Comparison of ENCODE assay signal across 8 cellular contexts in the genomic region with DNA sequence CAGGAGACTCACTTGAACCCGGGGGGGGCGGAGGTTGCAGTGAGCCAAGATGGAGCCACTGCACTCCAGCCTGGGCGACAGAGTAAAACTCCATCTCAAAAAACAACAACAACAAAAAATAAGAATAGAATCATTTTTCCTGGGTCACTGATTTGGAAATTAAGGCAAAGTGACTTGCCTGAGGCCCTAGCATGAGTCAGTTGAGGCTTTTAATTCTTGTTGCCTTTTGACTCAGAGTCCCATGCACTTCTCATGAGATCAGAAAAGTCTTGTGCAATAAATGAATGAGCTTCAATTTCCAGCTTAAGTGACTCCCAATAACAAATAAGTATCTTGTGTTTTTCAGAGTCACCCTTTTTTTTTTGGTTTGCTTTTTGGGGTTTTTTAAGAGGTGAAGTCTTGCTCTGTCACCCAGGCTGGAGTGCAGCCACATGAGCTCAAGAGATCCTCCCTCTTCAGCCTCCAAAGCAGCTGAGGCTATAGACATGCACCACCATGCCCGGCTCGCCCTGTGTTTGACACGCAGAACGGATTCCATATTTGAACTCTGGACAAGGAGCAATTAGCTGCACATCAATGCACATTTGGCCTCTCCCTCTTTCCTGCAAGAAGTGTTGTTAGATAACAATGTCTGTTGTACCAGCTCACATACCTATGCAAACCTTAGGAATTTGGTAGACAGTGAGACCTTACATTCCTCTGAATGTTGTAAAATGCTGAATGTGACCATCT. TPM values are rescaled to one million over a fixed set of nuclear protein-coding genes. Genes with fewer than 3 reads are reported as not detected.
DNase-seq lines count a peak whose midpoint lies in the region; ATAC-seq and TF ChIP-seq lines count a peak whose summit lies in the region.

No MANE protein-coding gene starts in this region.

- no peak for TF ChIP-seq CTCF in activated CD8-positive, alpha-beta T cell treated with anti-CD3 and anti-CD28 coated beads for 36 hours (IDR thresholded peaks at IDR 0.05)
- TF ChIP-seq CTCF in foreskin keratinocyte (conservative IDR thresholded peaks at IDR 0.05), result no peak
- no peak for TF ChIP-seq CTCF in lower leg skin (IDR thresholded peaks at IDR 0.05)

- H3K27me3 Mint-ChIP-seq in activated CD8-positive, alpha-beta T cell treated with anti-CD3 and anti-CD28 coated beads for 36 hours, result no peaks in the 10 kb centered on the region
- H3K27me3 Mint-ChIP-seq in activated CD8-positive, alpha-beta T cell treated with anti-CD3 and anti-CD28 coated beads, Interleukin-2, amount 10 ng/mL, durations not matched to agents 7 days and 5 days (ENCODE audit: low read depth), result no peaks in the 10 kb centered on the region

- no peaks in the 10 kb centered on the region for H3K9me3 Mint-ChIP-seq in activated CD8-positive, alpha-beta T cell treated with anti-CD3 and anti-CD28 coated beads for 36 hours
- no peaks in the 10 kb centered on the region for H3K9me3 Mint-ChIP-seq in activated CD8-positive, alpha-beta T cell treated with anti-CD3 and anti-CD28 coated beads, Interleukin-2, amount 10 ng/mL, durations not matched to agents 7 days and 5 days (ENCODE audit: insufficient read depth)

- no peak for DNase-seq in activated CD8-positive, alpha-beta T cell treated with anti-CD3 and anti-CD28 coated beads for 36 hours
- DNase-seq in activated CD8-positive, alpha-beta T cell treated with anti-CD3 and anti-CD28 coated beads, Interleukin-2, amount 10 ng/mL, durations not matched to agents 7 days and 5 days, result no peak
- peak; percentile 57 for DNase-seq in T1000 (lab: John Stamatoyannopoulos, UW)
- peak; percentile 93 to 96 for DNase-seq in foreskin keratinocyte
- peak; percentile 97 for DNase-seq in stromal cell of bone marrow (ENCODE audit: low read depth)
- no peak for DNase-seq in NCI-H510A (lab: John Stamatoyannopoulos, UW)
- DNase-seq in lower leg skin (ENCODE audit: low spot score in 2 of 2), result no peak
- DNase-seq in NCI-H524 (lab: John Stamatoyannopoulos, UW), result no peak

- no peaks in the 10 kb centered on the region for H3K27me3 ChIP-seq in foreskin keratinocyte

- intact Hi-C loops in activated CD8-positive, alpha-beta T cell treated with anti-CD3 and anti-CD28 coated beads for 36 hours (cut with micrococcal nuclease), result no loop called here
- intact Hi-C loops in lower leg skin (cut with DNase I; ENCODE audit: low total_unique reads), result no loop called here

- no peak overlapping the region for H3K4me3 Mint-ChIP-seq in activated CD8-positive, alpha-beta T cell treated with anti-CD3 and anti-CD28 coated beads for 36 hours
- no peak overlapping the region for H3K4me3 Mint-ChIP-seq in activated CD8-positive, alpha-beta T cell treated with anti-CD3 and anti-CD28 coated beads, Interleukin-2, amount 10 ng/mL, durations not matched to agents 7 days and 5 days

- no peak for TF ChIP-seq POLR2A in lower leg skin (IDR thresholded peaks at IDR 0.05)

- POLR2A ChIA-PET in activated CD8-positive, alpha-beta T cell treated with anti-CD3 and anti-CD28 coated beads for 36 hours (lab: Charles Lee), result interaction anchor here (1.3 to 2.4 kb wide), 3 partner anchors 16 to 110 kb away, joined by 3 to 9 read pairs (median 3); no protein-coding TSS in a partner anchor
- POLR2A ChIA-PET in activated CD8-positive, alpha-beta T cell treated with anti-CD3 and anti-CD28 coated beads, Interleukin-2, amount 10 ng/mL, durations not matched to agents 7 days and 5 days (lab: Charles Lee), result interaction anchor here (1.5 kb wide), 1 partner anchor 17 kb away, joined by 3 read pairs; no protein-coding TSS in a partner anchor

- H3K27ac ChIP-seq in foreskin keratinocyte, result peak overlapping the region; percentile 83

- H3K4me1 ChIP-seq in foreskin keratinocyte, result peaks cover 31% of the 10 kb centered on the region

- H3K36me3 Mint-ChIP-seq in activated CD8-positive, alpha-beta T cell treated with anti-CD3 and anti-CD28 coated beads for 36 hours (ENCODE audit: low read depth), result no peaks in the 10 kb centered on the region
- H3K36me3 Mint-ChIP-seq in activated CD8-positive, alpha-beta T cell treated with anti-CD3 and anti-CD28 coated beads, Interleukin-2, amount 10 ng/mL, durations not matched to agents 7 days and 5 days (ENCODE audit: low read depth), result no peaks in the 10 kb centered on the region

- CTCF ChIA-PET in activated CD8-positive, alpha-beta T cell treated with anti-CD3 and anti-CD28 coated beads for 36 hours (lab: Charles Lee), result interaction anchor here (1.1 kb wide), 1 partner anchor 16 kb away, joined by 3 read pairs; no protein-coding TSS in a partner anchor
- CTCF ChIA-PET in activated CD8-positive, alpha-beta T cell treated with anti-CD3 and anti-CD28 coated beads, Interleukin-2, amount 10 ng/mL, durations not matched to agents 7 days and 5 days (lab: Charles Lee), result no interaction called here

- peak; percentile 20 for ATAC-seq in activated CD8-positive, alpha-beta T cell treated with anti-CD3 and anti-CD28 coated beads for 36 hours
- no peak for ATAC-seq in activated CD8-positive, alpha-beta T cell treated with anti-CD3 and anti-CD28 coated beads, Interleukin-2, amount 10 ng/mL, durations not matched to agents 7 days and 5 days
- peak; percentile 57 for ATAC-seq in foreskin keratinocyte

- no peak overlapping the region for H3K4me3 ChIP-seq in lower leg skin (ENCODE audit: low read depth, poor library complexity, severe bottlenecking)

- no peak overlapping the region for H3K27ac Mint-ChIP-seq in activated CD8-positive, alpha-beta T cell treated with anti-CD3 and anti-CD28 coated beads for 36 hours
- H3K27ac Mint-ChIP-seq in activated CD8-positive, alpha-beta T cell treated with anti-CD3 and anti-CD28 coated beads, Interleukin-2, amount 10 ng/mL, durations not matched to agents 7 days and 5 days, result no peak overlapping the region

- H3K4me1 Mint-ChIP-seq in activated CD8-positive, alpha-beta T cell treated with anti-CD3 and anti-CD28 coated beads for 36 hours (ENCODE audit: low read depth), result peaks cover 30% of the 10 kb centered on the region
- H3K4me1 Mint-ChIP-seq in activated CD8-positive, alpha-beta T cell treated with anti-CD3 and anti-CD28 coated beads, Interleukin-2, amount 10 ng/mL, durations not matched to agents 7 days and 5 days (ENCODE audit: low read depth), result peaks cover 12% of the 10 kb centered on the region

- WGBS in lower leg skin, 2 donors, result 52 to 57% methylated on average over 7 of the region's 7 CpGs

RNA-seq across cellular contexts. Expression of a gene that starts 3.3 kb away (rescaled TPM):
- total RNA-seq in activated CD8-positive, alpha-beta T cell treated with anti-CD3 and anti-CD28 coated beads for 36 hours, result 10 to 100 TPM; 41.5 to 42.9 TPM
- 10 to 100 TPM; 51.0 to 52.6 TPM for total RNA-seq in activated CD8-positive, alpha-beta T cell treated with anti-CD3 and anti-CD28 coated beads, Interleukin-2, amount 10 ng/mL, durations not matched to agents 7 days and 5 days
- 47.2 and 51.6 TPM in 2 replicates for total RNA-seq in foreskin keratinocyte
- polyA plus RNA-seq in foreskin keratinocyte, result 37.6 and 42.5 TPM in 2 replicates
- 10 to 100 TPM; 55.5 to 98.7 (median 61.9) TPM for total RNA-seq in lower leg skin

RNA-seq across cellular contexts. Expression of a gene that starts 55.3 kb away (rescaled TPM):
- total RNA-seq in activated CD8-positive, alpha-beta T cell treated with anti-CD3 and anti-CD28 coated beads for 36 hours, result under 1 TPM; 0.56 to 0.81 TPM
- 1 to 10 TPM; 1.6 TPM for total RNA-seq in activated CD8-positive, alpha-beta T cell treated with anti-CD3 and anti-CD28 coated beads, Interleukin-2, amount 10 ng/mL, durations not matched to agents 7 days and 5 days
- total RNA-seq in foreskin keratinocyte, result 0.35 and 0.44 TPM in 2 replicates
- 0.25 TPM in 2 replicates for polyA plus RNA-seq in foreskin keratinocyte
- total RNA-seq in lower leg skin, result 1 to 10 TPM in 2 of 4 donors, under 1 TPM in 2; 0.38 to 1.8 (median 0.99) TPM

Comparison
In these comparisons a context has a peak if more than half of its experiments do, and no peak if none do; other contexts are left out.
1. DNase-seq: peak in T1000 (single experiment), foreskin keratinocyte (2 of 2) and stromal cell of bone marrow (single experiment); none in activated CD8-positive, alpha-beta T cell treated with anti-CD3 and anti-CD28 coated beads for 36 hours (single experiment), activated CD8-positive, alpha-beta T cell treated with anti-CD3 and anti-CD28 coated beads, Interleukin-2, amount 10 ng/mL, durations not matched to agents 7 days and 5 days (single experiment), NCI-H510A (single experiment), lower leg skin (0 of 2) and NCI-H524 (0 of 2).